16 cellular contexts compared by ENCODE assay signal in the genomic region with DNA sequence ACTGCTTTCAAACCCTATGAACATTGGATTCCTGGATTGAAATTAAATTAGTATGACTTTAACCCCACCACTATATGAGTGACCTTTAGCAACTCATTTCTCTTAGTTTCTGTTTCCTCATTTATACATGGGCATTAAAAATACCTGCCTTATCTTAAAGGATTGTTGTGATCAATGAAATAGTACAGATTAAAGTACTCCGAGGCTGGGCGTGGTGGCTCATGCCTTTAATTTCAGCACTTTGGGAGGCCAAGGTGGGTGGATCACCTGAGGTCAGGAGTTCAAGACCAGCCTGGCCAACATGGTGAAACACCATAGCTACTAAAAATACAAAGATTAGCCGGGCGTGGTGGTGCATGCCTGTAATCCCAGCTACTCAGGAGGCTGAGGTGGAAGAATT. TPM values are rescaled to one million over a fixed set of nuclear protein-coding genes. Genes with fewer than 3 reads are reported as not detected.
"Had no signal": no experiment of that assay in that cellular context is flagged by ENCODE, and none has a peak within 500 bp of the region (broad histone marks: within the 10 kb centered on the region; RNA-seq: fewer than 3 reads in every experiment).

No MANE protein-coding gene starts in this region.

RNA-seq across cellular contexts. Expression of gene MGAM, which starts 7.9 kb away (rescaled TPM):
- total RNA-seq: osteocyte had no signal
- polyA plus RNA-seq: naive thymus-derived CD4-positive, alpha-beta T cell had no signal

RNA-seq across cellular contexts. Expression of gene TAS2R38, which starts 14.2 kb away (rescaled TPM):
- total RNA-seq: naive thymus-derived CD4-positive, alpha-beta T cell; natural killer cell; omental fat pad; osteocyte; pancreas; posterior vena cava; prostate gland; pulmonary artery endothelial cell; right atrium auricular region; sciatic nerve; suprapubic skin; testis; upper lobe of left lung; ureter; vagina had no signal
- polyA plus RNA-seq: naive thymus-derived CD4-positive, alpha-beta T cell; neural cell; pancreas had no signal

RNA-seq across cellular contexts. Expression of gene CLEC5A, which starts 41.0 kb away (rescaled TPM):
- total RNA-seq: osteocyte, pulmonary artery endothelial cell had no signal
- polyA plus RNA-seq: naive thymus-derived CD4-positive, alpha-beta T cell; neural cell had no signal
